ENCODE assay signal across 20 cellular contexts in the genomic region with DNA sequence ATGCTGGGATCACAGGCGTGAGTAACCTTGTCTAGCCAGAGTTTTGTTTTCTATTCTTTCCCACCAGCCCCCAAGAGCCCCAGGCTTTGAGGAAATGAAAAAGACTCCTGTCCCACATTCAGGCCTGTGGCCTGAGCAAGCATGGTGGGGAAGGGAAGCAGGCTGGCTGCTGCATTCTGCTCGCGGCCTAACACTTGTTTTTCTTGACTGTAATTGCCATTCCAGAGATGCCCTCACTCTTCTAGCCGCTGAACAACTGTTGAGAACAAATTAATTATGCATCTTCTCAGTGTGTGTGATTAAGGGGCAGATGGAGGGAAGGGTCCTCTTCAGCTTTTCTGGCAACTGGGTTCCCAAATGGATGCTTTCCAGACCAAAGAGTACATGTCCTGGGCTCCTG.
"Had no signal": no experiment of that assay in that cellular context is flagged by ENCODE, and none has a peak within 500 bp of the region (broad histone marks: within the 10 kb centered on the region; RNA-seq: fewer than 3 reads in every experiment).

No MANE protein-coding gene starts in this region.

- H3K4me1 ChIP-seq: neural progenitor cell, psoas muscle, stomach, upper lobe of right lung had no signal

- H3K27ac ChIP-seq: cardiac muscle cell, epithelial cell of prostate, neural progenitor cell, ovary, psoas muscle, stomach, upper lobe of right lung had no signal

- H3K4me3 ChIP-seq: cardiac muscle cell, mucosa of descending colon, neural progenitor cell, ovary, psoas muscle, stomach, upper lobe of right lung had no signal

- H3K9ac ChIP-seq: neural progenitor cell had no signal

- H3K36me3 ChIP-seq: cardiac muscle cell, neural progenitor cell, ovary, upper lobe of right lung had no signal

- H3K27me3 ChIP-seq: cardiac muscle cell, neural progenitor cell, ovary, stomach, upper lobe of right lung had no signal

- H2AFZ ChIP-seq: neural progenitor cell had no signal

- H3K9me3 ChIP-seq: mucosa of descending colon, ovary, psoas muscle, stomach, upper lobe of right lung had no signal

- DNase-seq: activated CD4-positive, alpha-beta T cell treated with anti-CD3 and anti-CD28 coated beads, Interleukin-2, amount 50 U/mL, for 1 hour; activated gamma-delta T cell; endodermal cell; foreskin fibroblast; left ventricle myocardium superior; mucosa of descending colon; naive thymus-derived CD4-positive, alpha-beta T cell; ovary; psoas muscle; right cardiac atrium; small intestine; stimulated activated CD4-positive, alpha-beta T cell treated with anti-CD3 and anti-CD28 coated beads, Interleukin-15, amount 100 ng/mL, for 24 hours; stimulated activated CD4-positive, alpha-beta T cell treated with anti-CD3 and anti-CD28 coated beads, Interleukin-2, amount 100 ng/mL, for 48 hours; stomach; T-cell; T-helper 9 cell; upper lobe of right lung had no signal

- H3K4me2 ChIP-seq: neural progenitor cell had no signal
